ENCODE assay signal across 8 cellular contexts in the genomic region with DNA sequence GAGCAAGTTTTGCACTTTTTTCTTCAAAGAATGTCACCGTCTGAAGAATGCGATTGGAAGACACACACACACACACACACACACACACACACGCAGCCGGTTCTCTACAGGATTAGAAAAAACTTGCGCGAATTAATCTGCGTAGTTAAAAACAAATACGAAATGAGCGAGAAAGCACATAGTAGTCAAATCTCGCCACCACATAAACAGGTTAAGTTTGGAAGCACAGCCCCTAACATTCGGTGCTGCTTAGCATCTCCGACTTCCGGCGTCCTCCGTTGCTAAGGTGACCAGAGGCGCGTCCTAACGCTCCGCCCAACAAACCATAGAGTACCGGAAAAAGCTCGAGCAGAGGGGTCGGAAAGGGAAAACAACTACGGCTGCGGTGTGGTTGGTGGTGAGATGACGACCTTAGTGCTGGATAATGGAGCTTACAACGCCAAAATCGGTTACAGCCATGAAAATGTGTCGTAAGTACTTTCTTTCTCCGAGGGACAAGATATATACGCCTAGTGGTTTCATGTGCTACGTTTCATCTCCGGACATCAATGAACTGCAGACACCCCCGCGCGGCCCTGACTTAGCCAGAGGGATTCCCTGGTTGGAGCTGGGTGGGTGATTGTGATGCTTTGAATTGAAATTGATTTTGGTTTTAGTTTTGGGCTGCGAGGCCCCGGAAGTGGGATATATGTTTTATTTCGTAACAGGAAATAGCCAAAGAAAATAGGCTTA. TPM values are rescaled to one million over a fixed set of nuclear protein-coding genes. Genes with fewer than 3 reads are reported as not detected.
DNase-seq lines count a peak whose midpoint lies in the region; ATAC-seq, FAIRE-seq and TF ChIP-seq lines count a peak whose summit lies in the region.

A gene (plus strand): TSS at position 366 of the 732 bp plus-strand sequence. CDS start 37 bp downstream, at position 403.

- H3K4me1 ChIP-seq in pancreas = peaks cover 0 to 10% (median 5%) of the 10 kb centered on the region in 3 donors
- H3K4me1 ChIP-seq in tibial artery = peaks cover 0 to 41% (median 19%) of the 10 kb centered on the region in 4 donors

- peak; percentile 91 for DNase-seq in GM10266 (ENCODE audit: extremely low spot score)
- DNase-seq in NCI-H1092 treated with DMSO at 0.1 percent for 48 hours (lab: John Stamatoyannopoulos, UW) = peak; percentile 94
- DNase-seq in SKM-1 (lab: John Stamatoyannopoulos, UW; ENCODE audit: unreplicated experiment) = peak; percentile 51
- DNase-seq in activated naive CD4-positive, alpha-beta T cell treated with anti-CD3 and anti-CD28 coated beads, Interleukin-2, amount 50 U/mL, for 72 hours (ENCODE audit: low spot score in 2 of 2) = peak; percentile 93
- peak; percentile 85 to 98 (median 94) for DNase-seq in head of caudate nucleus
- peak; percentile 85 to 96 (median 91) for DNase-seq in pancreas
- peak; percentile 96 for DNase-seq in tibial artery

- peaks cover 6 to 13% of the 10 kb centered on the region in 2 donors for H3K36me3 Mint-ChIP-seq in activated naive CD4-positive, alpha-beta T cell treated with anti-CD3 and anti-CD28 coated beads, Interleukin-2, amount 50 U/mL, for 72 hours

- ATAC-seq in HG02610 (IDR thresholded peaks at IDR 0.05; ENCODE audit: unreplicated experiment) (peak; percentile 95), pancreas (peak; percentile 94 to 99 (median 96))
- peak; percentile 90 for ATAC-seq in activated naive CD4-positive, alpha-beta T cell treated with anti-CD3 and anti-CD28 coated beads, Interleukin-2, amount 50 U/mL, for 72 hours

- intact Hi-C loops in head of caudate nucleus (cut with DNase I) (no loop called here), pancreas (cut with DNase I) (no loop called here), tibial artery (cut with DNase I; ENCODE audit: low total_unique reads) (no loop called here)

- peak within 1 kb of the TSS; percentile 48 to 72 (median 67) for H3K27ac ChIP-seq in pancreas
- peak within 1 kb of the TSS; percentile 82 to 86 for H3K27ac ChIP-seq in tibial artery

- H3K4me3 ChIP-seq in pancreas (peak within 1 kb of the TSS; percentile 62 to 82 (median 75)), tibial artery (peak within 1 kb of the TSS; percentile 70 to 90)

- WGBS in pancreas, 2 donors = 0% methylated on average over 38 of the region's 38 CpGs

- H3K36me3 ChIP-seq in pancreas (peaks cover 0 to 3% (median 0%) of the 10 kb centered on the region in 3 donors), tibial artery (peaks cover 0 to 6% (median 0%) of the 10 kb centered on the region in 3 donors)

- TF ChIP-seq CTCF in GM10266 (IDR thresholded peaks at IDR 0.05; ENCODE audit: control insufficient read depth, insufficient read depth, low read depth, missing control alignments) (no peak), pancreas (IDR thresholded peaks at IDR 0.05) (no peak), tibial artery (IDR thresholded peaks at IDR 0.05) (peak in 1 of 2 experiments; percentile 20)

- no peaks in the 10 kb centered on the region for H3K27me3 ChIP-seq in pancreas
- no peaks in the 10 kb centered on the region for H3K27me3 ChIP-seq in tibial artery

- no peaks in the 10 kb centered on the region for H3K9me3 Mint-ChIP-seq in activated naive CD4-positive, alpha-beta T cell treated with anti-CD3 and anti-CD28 coated beads, Interleukin-2, amount 50 U/mL, for 72 hours

- FAIRE-seq in pancreas (lab: Jason Lieb, UNC) = peak; percentile 41

- H3K27ac Mint-ChIP-seq in activated naive CD4-positive, alpha-beta T cell treated with anti-CD3 and anti-CD28 coated beads, Interleukin-2, amount 50 U/mL, for 72 hours = peak within 1 kb of the TSS; percentile 96 to 98

- H3K9me3 ChIP-seq in pancreas (no peaks in the 10 kb centered on the region), tibial artery (no peaks in the 10 kb centered on the region)

RNA-seq across cellular contexts. Expression of the gene that starts here (rescaled TPM):
- total RNA-seq in activated naive CD4-positive, alpha-beta T cell treated with anti-CD3 and anti-CD28 coated beads, Interleukin-2, amount 50 U/mL, for 72 hours = 10 to 100 TPM; 28.9 to 39.6 TPM
- total RNA-seq in pancreas = 10 to 100 TPM in 2 of 6 donors, 1 to 10 TPM in 4; 3.8 to 14.4 (median 7.0) TPM
- 10 to 100 TPM in 1 of 2 donors, 1 to 10 TPM in 1; 5.0 to 10.4 TPM for polyA plus RNA-seq in pancreas

Comparison
In these comparisons a context has a peak if more than half of its experiments do, and no peak if none do; other contexts are left out.
1. Peak in every context shown above with its lines: DNase-seq, ATAC-seq, H3K4me3 ChIP-seq and H3K27ac ChIP-seq.